Comparison of ENCODE assay signal across 1 cellular context in the genomic region with DNA sequence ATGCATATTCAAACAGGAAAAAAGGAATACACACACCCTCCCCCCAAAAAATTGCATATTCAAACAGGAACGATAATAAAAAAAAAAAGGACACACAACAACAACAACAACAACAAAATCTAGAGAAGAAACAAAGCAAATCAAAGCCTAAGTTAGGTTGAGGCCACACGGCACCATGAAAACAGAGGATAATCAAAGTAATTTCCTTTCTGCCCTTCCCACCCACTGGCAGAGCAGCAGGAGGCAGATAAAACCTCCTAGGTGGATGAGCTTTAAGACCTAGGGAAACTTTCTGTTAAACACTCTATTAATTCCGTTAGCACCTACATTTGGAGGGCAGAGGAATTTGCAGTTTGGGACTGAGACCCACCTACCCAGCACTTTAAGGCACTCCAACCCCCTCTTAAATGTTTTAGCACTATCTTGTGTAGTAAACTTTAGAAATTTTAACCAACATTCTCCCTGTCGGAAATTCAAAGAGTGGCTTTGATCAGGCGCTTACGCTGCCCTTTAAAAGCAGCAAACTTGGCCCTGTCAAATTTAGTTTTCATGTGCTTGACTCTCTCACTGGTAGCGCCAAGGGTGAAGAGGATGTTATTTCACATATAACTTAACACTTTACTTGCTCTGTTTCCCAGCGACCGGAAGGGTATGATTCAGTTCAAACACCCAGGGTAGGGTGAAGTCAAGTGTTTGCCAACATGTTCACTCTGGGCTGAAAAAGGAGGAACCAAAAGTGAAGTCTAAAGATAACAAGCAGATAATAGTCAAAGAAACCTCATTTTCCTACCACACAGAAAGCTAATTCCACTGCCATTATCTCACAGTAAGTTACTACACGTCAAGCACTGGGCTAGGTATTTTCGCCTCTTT.
TF ChIP-seq lines count a peak whose summit lies in the region.

No MANE protein-coding gene starts in this region.

TF ChIP-seq in WTC11, 78 proteins besides CTCF, POLR2A, EP300 and RAD21 (continued from another document):
- TF ChIP-seq, protein P1, sequence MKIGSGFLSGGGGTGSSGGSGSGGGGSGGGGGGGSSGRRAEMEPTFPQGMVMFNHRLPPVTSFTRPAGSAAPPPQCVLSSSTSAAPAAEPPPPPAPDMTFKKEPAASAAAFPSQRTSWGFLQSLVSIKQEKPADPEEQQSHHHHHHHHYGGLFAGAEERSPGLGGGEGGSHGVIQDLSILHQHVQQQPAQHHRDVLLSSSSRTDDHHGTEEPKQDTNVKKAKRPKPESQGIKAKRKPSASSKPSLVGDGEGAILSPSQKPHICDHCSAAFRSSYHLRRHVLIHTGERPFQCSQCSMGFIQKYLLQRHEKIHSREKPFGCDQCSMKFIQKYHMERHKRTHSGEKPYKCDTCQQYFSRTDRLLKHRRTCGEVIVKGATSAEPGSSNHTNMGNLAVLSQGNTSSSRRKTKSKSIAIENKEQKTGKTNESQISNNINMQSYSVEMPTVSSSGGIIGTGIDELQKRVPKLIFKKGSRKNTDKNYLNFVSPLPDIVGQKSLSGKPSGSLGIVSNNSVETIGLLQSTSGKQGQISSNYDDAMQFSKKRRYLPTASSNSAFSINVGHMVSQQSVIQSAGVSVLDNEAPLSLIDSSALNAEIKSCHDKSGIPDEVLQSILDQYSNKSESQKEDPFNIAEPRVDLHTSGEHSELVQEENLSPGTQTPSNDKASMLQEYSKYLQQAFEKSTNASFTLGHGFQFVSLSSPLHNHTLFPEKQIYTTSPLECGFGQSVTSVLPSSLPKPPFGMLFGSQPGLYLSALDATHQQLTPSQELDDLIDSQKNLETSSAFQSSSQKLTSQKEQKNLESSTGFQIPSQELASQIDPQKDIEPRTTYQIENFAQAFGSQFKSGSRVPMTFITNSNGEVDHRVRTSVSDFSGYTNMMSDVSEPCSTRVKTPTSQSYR (CRISPR knock-in tag; IDR thresholded peaks at IDR 0.05) = no peak
- TF ChIP-seq TEAD1 (CRISPR knock-in tag; IDR thresholded peaks at IDR 0.05) = peak; percentile 49
